Comparison of ENCODE assay signal across 8 cellular contexts in the genomic region with DNA sequence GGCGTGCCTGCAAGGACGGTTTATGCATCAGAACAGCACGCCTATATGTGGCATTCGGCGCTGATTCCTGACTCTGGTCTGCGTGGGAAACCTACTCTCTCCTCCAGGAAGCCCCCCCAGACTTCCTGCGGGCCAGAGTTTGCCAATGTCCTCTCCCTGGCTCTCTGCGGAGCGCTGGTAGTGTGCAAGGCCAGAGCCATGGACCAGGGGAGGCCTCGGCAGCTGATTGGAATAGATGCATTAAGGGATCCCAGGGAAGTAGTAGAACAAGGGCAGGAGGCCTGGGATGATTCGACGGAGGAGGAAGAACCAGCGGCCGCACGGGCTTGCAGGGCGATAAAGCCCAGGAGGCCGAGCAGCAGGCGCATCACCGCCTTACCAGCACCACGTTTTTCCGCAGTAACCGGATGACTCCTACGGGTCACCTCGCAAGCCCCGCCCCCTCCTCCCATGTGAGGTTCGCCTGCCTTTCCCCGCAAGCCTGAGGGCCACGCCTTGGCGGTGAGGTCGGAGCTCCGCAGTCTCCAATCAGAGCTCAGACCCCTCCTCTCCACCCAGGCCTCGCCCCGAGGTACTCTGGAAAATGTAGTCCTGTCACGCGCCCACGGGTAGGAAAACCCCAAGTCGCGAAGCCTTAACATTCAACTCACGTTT. TPM values are rescaled to one million over a fixed set of nuclear protein-coding genes. Genes with fewer than 3 reads are reported as not detected.
DNase-seq lines count a peak whose midpoint lies in the region; ATAC-seq and TF ChIP-seq lines count a peak whose summit lies in the region.

No MANE protein-coding gene starts in this region.

- TF ChIP-seq EP300 in sigmoid colon (IDR thresholded peaks at IDR 0.05) = no peak

- no peaks in the 10 kb centered on the region for H3K9me3 ChIP-seq in CD4-positive, alpha-beta T cell (ENCODE audit: control insufficient read depth, low read length)
- H3K9me3 ChIP-seq in left ventricle myocardium inferior (replicated peaks) (no peaks in the 10 kb centered on the region), sigmoid colon (no peaks in the 10 kb centered on the region)

- no peak overlapping the region for H3K27ac Mint-ChIP-seq in CD4-positive, alpha-beta T cell

- intact Hi-C loops in CD4-positive, alpha-beta T cell (cut with DNase I, micrococcal nuclease) = loop anchor here in 1 of 2 experiments (5.0 to 10.0 kb wide), 2 partner anchors 54 to 393 kb away; no protein-coding TSS in a partner anchor
- intact Hi-C loops in left ventricle myocardium inferior (cut with micrococcal nuclease) (no loop called here), sigmoid colon (cut with DNase I) (loop anchor here (10.0 kb wide), 2 partner anchors 213 to 363 kb away; partner anchors contain the start of genes ASPDH, JOSD2 and NAPSA)

- no peaks in the 10 kb centered on the region for H3K36me3 Mint-ChIP-seq in CD4-positive, alpha-beta T cell (ENCODE audit: low read depth)

- H3K4me1 ChIP-seq in left ventricle myocardium inferior = peaks cover 24% of the 10 kb centered on the region
- peaks cover 0 to 23% (median 19%) of the 10 kb centered on the region in 4 donors for H3K4me1 ChIP-seq in sigmoid colon

- peak in 8 of 10 experiments; percentile 15 to 70 (median 41) for DNase-seq in CD4-positive, alpha-beta T cell
- DNase-seq in NOMO-1 treated with DMSO at 0.1 percent for 48 hours (lab: John Stamatoyannopoulos, UW; ENCODE audit: unreplicated experiment) = peak; percentile 96
- peak in 3 of 4 experiments; percentile 6 to 57 (median 49) for DNase-seq in activated naive CD4-positive, alpha-beta T cell (lab: John Stamatoyannopoulos, UW)
- DNase-seq in left ventricle myocardium inferior = peak; percentile 76
- peak; percentile 91 for DNase-seq in sigmoid colon
- no peak for DNase-seq in NCI-H2029 treated with DMSO at 0.1 percent for 48 hours (lab: John Stamatoyannopoulos, UW)

- ATAC-seq in CD4-positive, alpha-beta T cell (ENCODE audit: poor library complexity) = peak; percentile 27
- ATAC-seq in HG03457 (IDR thresholded peaks at IDR 0.05; ENCODE audit: unreplicated experiment) (no peak), HG03045 (IDR thresholded peaks at IDR 0.05; ENCODE audit: unreplicated experiment) (no peak)

- H3K27me3 ChIP-seq in CD4-positive, alpha-beta T cell (ENCODE audit: control insufficient read depth, insufficient read depth, low read length) = peaks cover 40% of the 10 kb centered on the region
- H3K27me3 ChIP-seq in left ventricle myocardium inferior (ENCODE audit: low read depth) (peaks cover 87% of the 10 kb centered on the region), sigmoid colon (peaks cover 4 to 51% (median 18%) of the 10 kb centered on the region in 3 donors)

- no peak for TF ChIP-seq CTCF in CD4-positive, alpha-beta T cell (IDR thresholded peaks at IDR 0.05)
- TF ChIP-seq CTCF in left ventricle myocardium inferior (IDR thresholded peaks at IDR 0.05; ENCODE audit: borderline replicate concordance) = no peak
- no peak for TF ChIP-seq CTCF in sigmoid colon (IDR thresholded peaks at IDR 0.05)

- no peak overlapping the region for H3K27ac ChIP-seq in CD4-positive, alpha-beta T cell (ENCODE audit: low read depth, low read length)
- H3K27ac ChIP-seq in left ventricle myocardium inferior (replicated peaks) (no peak overlapping the region), sigmoid colon (no peak overlapping the region)

- H3K9me3 Mint-ChIP-seq in CD4-positive, alpha-beta T cell = no peaks in the 10 kb centered on the region

- H3K27me3 Mint-ChIP-seq in CD4-positive, alpha-beta T cell = peaks cover 40% of the 10 kb centered on the region

- TF ChIP-seq POLR2A in sigmoid colon (IDR thresholded peaks at IDR 0.05) = no peak

- H3K4me3 Mint-ChIP-seq in CD4-positive, alpha-beta T cell = peak overlapping the region; percentile 51

- POLR2A ChIA-PET in CD4-positive, alpha-beta T cell (lab: Charles Lee) = interaction anchor here (0.5 kb wide), 1 partner anchor 562 kb away, joined by 3 read pairs; no protein-coding TSS in a partner anchor

- CTCF ChIA-PET in CD4-positive, alpha-beta T cell (lab: Charles Lee) = no interaction called here

- H3K4me3 ChIP-seq in left ventricle myocardium inferior (peak overlapping the region; percentile 16), sigmoid colon (no peak overlapping the region)

- H3K36me3 ChIP-seq in left ventricle myocardium inferior (no peaks in the 10 kb centered on the region), sigmoid colon (no peaks in the 10 kb centered on the region)

- peaks cover 16% of the 10 kb centered on the region for H3K4me1 Mint-ChIP-seq in CD4-positive, alpha-beta T cell (ENCODE audit: low read depth)

- WGBS in sigmoid colon, 2 donors = 18 to 37% methylated on average over 39 of the region's 39 CpGs

RNA-seq across cellular contexts. Expression of gene CLEC11A, which starts 5.0 kb away (rescaled TPM):
- 1 to 10 TPM; 3.1 to 3.3 TPM for total RNA-seq in CD4-positive, alpha-beta T cell
- total RNA-seq in left ventricle myocardium inferior = 6.2 TPM
- total RNA-seq in sigmoid colon = 10 to 100 TPM in 3 of 4 donors, 1 to 10 TPM in 1; 9.5 to 20.2 (median 14.6) TPM
- polyA plus RNA-seq in sigmoid colon = 1 to 10 TPM; 2.1 to 6.1 (median 3.6) TPM

RNA-seq across cellular contexts. Expression of gene SHANK1, which starts 8.6 kb away (rescaled TPM):
- not detected for total RNA-seq in CD4-positive, alpha-beta T cell
- total RNA-seq in left ventricle myocardium inferior (0.25 TPM), sigmoid colon (1 to 10 TPM in 2 of 4 donors, under 1 TPM in 2; under 0.01 to 1.2 (median 0.54) TPM)
- polyA plus RNA-seq in sigmoid colon = under 1 TPM in 1 of 3 donors, not detected in 2; 0.19 TPM

RNA-seq across cellular contexts. Expression of gene GPR32, which starts 42.1 kb away (rescaled TPM):
- total RNA-seq in CD4-positive, alpha-beta T cell = not detected
- not detected for total RNA-seq in left ventricle myocardium inferior
- total RNA-seq in sigmoid colon = not detected
- polyA plus RNA-seq in sigmoid colon = not detected
